ENCODE assay signal across 2 cellular contexts in the genomic region with DNA sequence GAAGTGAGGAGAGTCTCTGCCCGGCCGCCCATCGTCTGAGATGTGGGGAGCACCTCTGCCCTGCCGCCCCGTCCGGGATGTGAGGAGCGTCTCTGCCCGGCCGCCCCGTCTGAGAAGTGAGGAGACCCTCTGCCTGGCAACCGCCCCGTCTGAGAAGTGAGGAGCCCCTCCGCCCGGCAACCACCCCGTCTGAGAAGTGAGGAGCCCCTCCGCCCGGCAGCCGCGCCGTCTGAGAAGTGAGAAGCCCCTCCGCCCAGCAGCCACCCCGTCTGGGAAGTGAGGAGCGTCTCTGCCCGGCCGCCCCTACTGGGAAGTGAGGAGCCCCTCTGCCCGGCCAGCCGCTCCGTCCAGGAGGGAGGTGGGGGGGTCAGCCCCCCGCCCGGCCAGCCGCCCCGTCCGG. TPM values are rescaled to one million over a fixed set of nuclear protein-coding genes. Genes with fewer than 3 reads are reported as not detected.
"Had no signal": no experiment of that assay in that cellular context is flagged by ENCODE, and none has a peak within 500 bp of the region (broad histone marks: within the 10 kb centered on the region; RNA-seq: fewer than 3 reads in every experiment).

No MANE protein-coding gene starts in this region.

RNA-seq across cellular contexts. Expression of a gene that starts 55.2 kb away (rescaled TPM):
- total RNA-seq: G401, GM12878 had no signal
- polyA plus RNA-seq: GM12878 had no signal
